8 cellular contexts compared by ENCODE assay signal in the genomic region with DNA sequence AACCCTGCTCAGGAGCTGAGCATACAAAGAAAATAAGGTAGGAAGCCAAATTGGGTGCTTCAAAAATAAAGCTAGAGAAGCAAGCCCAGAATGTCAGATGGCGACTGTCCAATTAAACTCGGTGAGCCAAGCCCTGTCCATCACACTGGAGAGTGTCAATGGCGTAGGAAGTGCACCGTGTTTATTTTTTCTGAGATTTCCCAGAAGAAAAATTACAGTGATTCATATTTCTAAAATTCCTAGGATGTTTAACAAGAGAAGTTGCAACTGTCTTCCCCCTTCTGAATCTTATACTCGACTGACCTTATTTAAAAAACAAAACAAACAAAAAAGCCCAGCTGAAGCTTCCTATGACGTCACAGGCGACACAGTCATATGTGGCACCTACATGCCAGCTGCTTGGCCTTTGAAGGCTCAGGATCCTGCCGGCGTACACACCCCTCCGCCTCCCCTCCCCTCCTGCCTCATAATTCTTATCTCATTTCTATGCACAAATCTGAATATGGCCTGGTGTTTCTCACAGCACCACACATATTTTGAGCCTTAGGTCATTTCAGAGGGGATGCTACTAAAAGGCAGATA.
DNase-seq lines count a peak whose midpoint lies in the region; ATAC-seq and TF ChIP-seq lines count a peak whose summit lies in the region.

No MANE protein-coding gene starts in this region.

- no peak overlapping the region for H3K9ac ChIP-seq in Karpas-422 (ENCODE audit: low read length)

- H2AFZ ChIP-seq in Karpas-422 (ENCODE audit: low read length), result no peak overlapping the region

- DNase-seq in Karpas-422 (peak; percentile 45), fibroblast of gingiva (ENCODE audit: low read depth) (peak; percentile 97), gastrocnemius medialis (no peak), ureter (ENCODE audit: low spot score) (no peak), caudate nucleus (lab: John Stamatoyannopoulos, UW) (no peak), prostate gland (ENCODE audit: low spot score) (no peak), DMS114 treated with DMSO at 0.1 percent for 48 hours (lab: John Stamatoyannopoulos, UW; ENCODE audit: unreplicated experiment) (no peak)
- peak; percentile 63 for DNase-seq in activated CD4-positive, alpha-beta T cell treated with anti-CD3 and anti-CD28 coated beads, Interleukin-2, amount 50 U/mL, for 4 hours

- intact Hi-C loops in gastrocnemius medialis (cut with DNase I; ENCODE audit: low total_unique reads), result no loop called here
- intact Hi-C loops in prostate gland (cut with DNase I), result no loop called here

- peaks cover 75% of the 10 kb centered on the region for H3K4me1 ChIP-seq in Karpas-422 (ENCODE audit: low read length)
- peaks cover 55 to 56% of the 10 kb centered on the region in 2 donors for H3K4me1 ChIP-seq in gastrocnemius medialis
- H3K4me1 ChIP-seq in prostate gland (replicated peaks), result no peaks in the 10 kb centered on the region

- no peaks in the 10 kb centered on the region for H3K9me2 ChIP-seq in Karpas-422 (replicated peaks; ENCODE audit: insufficient read depth, low read length)

- ATAC-seq in gastrocnemius medialis, result no peak

- H3K4me2 ChIP-seq in Karpas-422 (ENCODE audit: low read depth, low read length, poor library complexity, severe bottlenecking), result no peak overlapping the region

- TF ChIP-seq POLR2A in gastrocnemius medialis (IDR thresholded peaks at IDR 0.05) (no peak), prostate gland (IDR thresholded peaks at IDR 0.05) (no peak)

- H3K27ac ChIP-seq in Karpas-422 (ENCODE audit: low read length), result no peak overlapping the region
- H3K27ac ChIP-seq in gastrocnemius medialis, result peak overlapping the region; percentile 52 to 66 (median 58)
- no peak overlapping the region for H3K27ac ChIP-seq in caudate nucleus (ENCODE audit: low read depth, low read length)
- no peak overlapping the region for H3K27ac ChIP-seq in prostate gland

- H3K79me2 ChIP-seq in Karpas-422 (ENCODE audit: low read length), result peaks cover 91% of the 10 kb centered on the region

- WGBS in prostate gland, result 48% methylated on average over 10 of the region's 10 CpGs

- H3K4me3 ChIP-seq in Karpas-422 (ENCODE audit: low read length) (no peak overlapping the region), gastrocnemius medialis (no peak overlapping the region), prostate gland (no peak overlapping the region)

- no peaks in the 10 kb centered on the region for H3K9me3 ChIP-seq in Karpas-422 (ENCODE audit: low read length)
- H3K9me3 ChIP-seq in gastrocnemius medialis, result no peaks in the 10 kb centered on the region
- no peaks in the 10 kb centered on the region for H3K9me3 ChIP-seq in prostate gland

- no peaks in the 10 kb centered on the region for H4K20me1 ChIP-seq in Karpas-422 (ENCODE audit: insufficient read depth, low read depth, low read length)

- in situ Hi-C loops in gastrocnemius medialis (cut with MboI; ENCODE audit: low sequenced_read_pairs in 4 of 4), result loop anchor here in 1 of 4 donors (25.0 kb wide), 1 partner anchor 140 kb away; no protein-coding TSS in a partner anchor

- H3K27me3 ChIP-seq in Karpas-422 (ENCODE audit: low read length), result no peaks in the 10 kb centered on the region
- no peaks in the 10 kb centered on the region for H3K27me3 ChIP-seq in gastrocnemius medialis
- H3K27me3 ChIP-seq in prostate gland (replicated peaks; ENCODE audit: insufficient read depth), result no peaks in the 10 kb centered on the region

- TF ChIP-seq CTCF in gastrocnemius medialis (IDR thresholded peaks at IDR 0.05 in 4 of 5, conservative IDR thresholded peaks at IDR 0.05 in 1 of 5) (no peak), prostate gland (IDR thresholded peaks at IDR 0.05) (no peak)

- H3K36me3 ChIP-seq in Karpas-422 (ENCODE audit: insufficient read depth, low read length) (no peaks in the 10 kb centered on the region), gastrocnemius medialis (no peaks in the 10 kb centered on the region), prostate gland (no peaks in the 10 kb centered on the region)

Comparison
In these comparisons a context has a peak if more than half of its experiments do, and no peak if none do; other contexts are left out.
1. DNase-seq: peak in Karpas-422 (single experiment), activated CD4-positive, alpha-beta T cell treated with anti-CD3 and anti-CD28 coated beads, Interleukin-2, amount 50 U/mL, for 4 hours (2 of 2) and fibroblast of gingiva (single experiment); none in gastrocnemius medialis (0 of 2), ureter (single experiment), caudate nucleus (0 of 61), prostate gland (single experiment) and DMS114 treated with DMSO at 0.1 percent for 48 hours (single experiment).
2. H3K27ac ChIP-seq: peak in gastrocnemius medialis (4 of 4); none in Karpas-422 (single experiment), caudate nucleus (single experiment) and prostate gland (0 of 2).